In the genomic region with DNA sequence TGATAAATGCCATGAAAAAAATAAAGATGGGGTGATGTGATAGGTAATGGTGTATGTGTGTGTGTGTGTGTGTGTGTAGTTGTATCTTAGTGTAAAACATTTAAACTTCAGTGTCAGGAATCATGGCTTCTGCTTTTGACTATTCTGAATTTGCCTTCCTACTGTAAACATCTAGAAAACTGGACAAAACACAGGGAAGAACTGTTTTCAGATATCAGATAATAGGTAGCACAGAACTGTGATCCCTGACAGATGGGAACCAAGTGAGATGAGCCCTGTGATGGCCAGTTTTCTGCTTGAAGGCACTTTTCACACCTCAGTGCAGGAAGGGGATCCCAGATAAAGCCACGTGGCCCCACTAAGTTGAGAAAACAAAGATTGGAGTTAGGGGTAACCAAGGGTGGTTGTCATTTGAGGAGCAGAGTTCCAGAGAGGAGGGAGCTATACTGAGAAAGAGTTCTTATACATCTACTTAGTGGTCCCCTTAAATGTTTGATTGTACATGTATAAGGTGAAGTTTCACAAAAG, we compare ENCODE assay signal across 1 cellular context.
TF ChIP-seq lines count a peak whose summit lies in the region.

No MANE protein-coding gene starts in this region.

TF ChIP-seq in IMR-90, 13 proteins besides CTCF, POLR2A, EP300 and RAD21:
- TF ChIP-seq, protein P1, sequence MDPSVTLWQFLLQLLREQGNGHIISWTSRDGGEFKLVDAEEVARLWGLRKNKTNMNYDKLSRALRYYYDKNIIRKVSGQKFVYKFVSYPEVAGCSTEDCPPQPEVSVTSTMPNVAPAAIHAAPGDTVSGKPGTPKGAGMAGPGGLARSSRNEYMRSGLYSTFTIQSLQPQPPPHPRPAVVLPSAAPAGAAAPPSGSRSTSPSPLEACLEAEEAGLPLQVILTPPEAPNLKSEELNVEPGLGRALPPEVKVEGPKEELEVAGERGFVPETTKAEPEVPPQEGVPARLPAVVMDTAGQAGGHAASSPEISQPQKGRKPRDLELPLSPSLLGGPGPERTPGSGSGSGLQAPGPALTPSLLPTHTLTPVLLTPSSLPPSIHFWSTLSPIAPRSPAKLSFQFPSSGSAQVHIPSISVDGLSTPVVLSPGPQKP (IDR thresholded peaks at IDR 0.05; ENCODE audit: borderline replicate concordance, low read depth, low read length): no peak
- TF ChIP-seq, protein P2, sequence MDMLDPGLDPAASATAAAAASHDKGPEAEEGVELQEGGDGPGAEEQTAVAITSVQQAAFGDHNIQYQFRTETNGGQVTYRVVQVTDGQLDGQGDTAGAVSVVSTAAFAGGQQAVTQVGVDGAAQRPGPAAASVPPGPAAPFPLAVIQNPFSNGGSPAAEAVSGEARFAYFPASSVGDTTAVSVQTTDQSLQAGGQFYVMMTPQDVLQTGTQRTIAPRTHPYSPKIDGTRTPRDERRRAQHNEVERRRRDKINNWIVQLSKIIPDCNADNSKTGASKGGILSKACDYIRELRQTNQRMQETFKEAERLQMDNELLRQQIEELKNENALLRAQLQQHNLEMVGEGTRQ (IDR thresholded peaks at IDR 0.05; ENCODE audit: low read depth, low read length): no peak
- TF ChIP-seq NFE2L2 (IDR thresholded peaks at IDR 0.05; ENCODE audit: low read depth, low read length) (no peak), FOS (IDR thresholded peaks at IDR 0.05; ENCODE audit: low read depth, low read length) (no peak), BHLHE40 (IDR thresholded peaks at IDR 0.05; ENCODE audit: low read depth, low read length) (no peak), CHD1 (IDR thresholded peaks at IDR 0.05; ENCODE audit: low read depth, low read length) (no peak), CEBPB (IDR thresholded peaks at IDR 0.05; ENCODE audit: low read depth, low read length) (no peak), SMC3 (IDR thresholded peaks at IDR 0.05; ENCODE audit: low read depth, low read length) (no peak), MAFK (IDR thresholded peaks at IDR 0.05; ENCODE audit: low read depth, low read length) (no peak), RCOR1 (IDR thresholded peaks at IDR 0.05; ENCODE audit: insufficient replicate concordance, low read length) (no peak), RFX5 (IDR thresholded peaks at IDR 0.05; ENCODE audit: low read depth, low read length) (no peak), MXI1 (IDR thresholded peaks at IDR 0.05; ENCODE audit: borderline replicate concordance, low read depth, low read length) (no peak)
